ENCODE assay signal across 23 cellular contexts in genomic region chr3:28294667-28295413, GRCh38. TPM values are rescaled to one million over a fixed set of nuclear protein-coding genes. Genes with fewer than 3 reads are reported as not detected.
DNase-seq lines count a peak whose midpoint lies in the region; ATAC-seq and TF ChIP-seq lines count a peak whose summit lies in the region.
"Had no signal": no experiment of that assay in that cellular context is flagged by ENCODE, and none has a peak within 500 bp of the region (broad histone marks: within the 10 kb centered on the region; RNA-seq: fewer than 3 reads in every experiment).

No MANE protein-coding gene starts in this region.

- H3K27ac ChIP-seq in heart right ventricle (peak overlapping the region in 4 of 10 donors; percentile 10 to 34 (median 26)), KOPT-K1 (ENCODE audit: low read depth, low read length, poor library complexity, severe bottlenecking) (peak overlapping the region; percentile 75), lower lobe of right lung (no peak overlapping the region), upper lobe of right lung (no peak overlapping the region)
- H3K27ac ChIP-seq: body of pancreas, sigmoid colon, WERI-Rb-1 had no signal

- TF ChIP-seq CTCF in heart right ventricle (IDR thresholded peaks at IDR 0.05) (no peak), lower lobe of right lung (IDR thresholded peaks at IDR 0.05) (no peak), upper lobe of right lung (IDR thresholded peaks at IDR 0.05) (no peak)

- H3K36me3 ChIP-seq in heart right ventricle (peaks cover 0 to 21% (median 0%) of the 10 kb centered on the region in 9 donors), KOPT-K1 (ENCODE audit: insufficient read depth, low read length) (peaks cover 7% of the 10 kb centered on the region), lower lobe of right lung (no peaks in the 10 kb centered on the region), upper lobe of right lung (no peaks in the 10 kb centered on the region)
- H3K36me3 ChIP-seq: sigmoid colon, WERI-Rb-1 had no signal

- 73 to 82% methylated on average over 7 of the region's 7 CpGs for WGBS in heart right ventricle, 2 donors

- ATAC-seq in heart right ventricle (no peak), Right ventricle myocardium superior (ENCODE audit: poor library complexity) (no peak), lower lobe of right lung (no peak), upper lobe of right lung (no peak)
- ATAC-seq: body of pancreas had no signal

- peak overlapping the region in 6 of 10 donors; percentile 16 to 33 (median 26) for H3K4me3 ChIP-seq in heart right ventricle
- H3K4me3 ChIP-seq in lower lobe of right lung: peak overlapping the region; percentile 22
- peak overlapping the region; percentile 1 for H3K4me3 ChIP-seq in upper lobe of right lung
- H3K4me3 ChIP-seq: body of pancreas, GM12878, sigmoid colon had no signal

- DNase-seq in heart right ventricle: no peak
- no peak for DNase-seq in Right ventricle myocardium superior
- no peak for DNase-seq in lower lobe of right lung
- no peak for DNase-seq in upper lobe of right lung
- no peak for DNase-seq in AG20443 (ENCODE audit: low spot score)
- DNase-seq in NCI-H2171 (lab: John Stamatoyannopoulos, UW): no peak
- DNase-seq: activated CD4-positive, alpha-beta memory T cell treated with anti-CD3 and anti-CD28 coated beads, Interleukin-2, amount 10 ng/mL, durations not matched to agents 7 days and 5 days; AML-193; body of pancreas; Caco-2; DMS79 treated with DMSO at 0.1 percent for 48 hours; effector memory CD4-positive, alpha-beta T cell; Karpas-422; NCI-H1092; NCI-H1930; NCI-H2227 treated with DMSO at 0.1 percent for 48 hours; posterior cingulate gyrus; RPMI8226; sigmoid colon; stimulated activated CD8-positive, alpha-beta memory T cell treated with anti-CD3 and anti-CD28 coated beads, Interleukin-4, amount 100 ng/mL, for 48 hours; WERI-Rb-1 had no signal

- H3K4me1 ChIP-seq in heart right ventricle (peaks cover 0 to 26% (median 0%) of the 10 kb centered on the region in 9 donors), lower lobe of right lung (peaks cover 10% of the 10 kb centered on the region), upper lobe of right lung (peaks cover 4% of the 10 kb centered on the region)
- H3K4me1 ChIP-seq: body of pancreas, Caco-2 had no signal

- H3K9me3 ChIP-seq in heart right ventricle (peaks cover 0 to 10% (median 0%) of the 10 kb centered on the region in 11 donors), KOPT-K1 (ENCODE audit: insufficient read depth, low read length, poor library complexity, severe bottlenecking) (peaks cover 11% of the 10 kb centered on the region), lower lobe of right lung (no peaks in the 10 kb centered on the region), upper lobe of right lung (no peaks in the 10 kb centered on the region)
- H3K9me3 ChIP-seq: body of pancreas, Caco-2, sigmoid colon had no signal

- no peaks in the 10 kb centered on the region for H3K27me3 ChIP-seq in heart right ventricle
- H3K27me3 ChIP-seq in lower lobe of right lung (ENCODE audit: low read depth): no peaks in the 10 kb centered on the region
- H3K27me3 ChIP-seq in upper lobe of right lung: no peaks in the 10 kb centered on the region
- H3K27me3 ChIP-seq: body of pancreas, sigmoid colon had no signal

- intact Hi-C loops in heart right ventricle (cut with DNase I) (loop anchor here in 1 of 10 donors (10.0 kb wide), 1 partner anchor 580 kb away; no protein-coding TSS in a partner anchor), Right ventricle myocardium superior (cut with DNase I) (no loop called here), lower lobe of right lung (cut with DNase I) (no loop called here), upper lobe of right lung (cut with DNase I) (no loop called here)

RNA-seq across cellular contexts. Expression of gene CMC1, which starts 53.4 kb away (rescaled TPM):
- total RNA-seq in heart right ventricle: 10 to 100 TPM; 16.9 to 38.5 (median 24.7) TPM
- polyA plus RNA-seq in heart right ventricle: 10 to 100 TPM; 50.2 to 68.6 TPM
- 33.7 TPM for total RNA-seq in Right ventricle myocardium superior
- total RNA-seq in lower lobe of right lung: 23.6 TPM
- total RNA-seq in upper lobe of right lung: 17.8 TPM

RNA-seq across cellular contexts. Expression of gene ZCWPW2, which starts 53.7 kb away (rescaled TPM):
- 1 to 10 TPM; 1.6 to 4.0 (median 2.6) TPM for total RNA-seq in heart right ventricle
- 1 to 10 TPM in 1 of 2 donors, under 1 TPM in 1; 0.71 to 2.0 TPM for polyA plus RNA-seq in heart right ventricle
- 2.1 TPM for total RNA-seq in Right ventricle myocardium superior
- 1.1 TPM for total RNA-seq in lower lobe of right lung
- 0.96 TPM for total RNA-seq in upper lobe of right lung

RNA-seq across cellular contexts. Expression of gene AZI2, which starts 53.8 kb away (rescaled TPM):
- 10 to 100 TPM; 29.7 to 42.8 (median 35.8) TPM for total RNA-seq in heart right ventricle
- 10 to 100 TPM; 19.6 to 30.2 TPM for polyA plus RNA-seq in heart right ventricle
- total RNA-seq in Right ventricle myocardium superior: 31.2 TPM
- total RNA-seq in lower lobe of right lung: 109 TPM
- 84.6 TPM for total RNA-seq in upper lobe of right lung
